In genomic region chrX:567891-568290, GRCh38 we compare ENCODE assay signal across 16 cellular contexts.
DNase-seq lines count a peak whose midpoint lies in the region; ATAC-seq and TF ChIP-seq lines count a peak whose summit lies in the region.
"Had no signal": no experiment of that assay in that cellular context is flagged by ENCODE, and none has a peak within 500 bp of the region (broad histone marks: within the 10 kb centered on the region; RNA-seq: fewer than 3 reads in every experiment).

No MANE protein-coding gene starts in this region.

- no peak overlapping the region for H3K4me3 Mint-ChIP-seq in activated CD4-positive, alpha-beta T cell treated with anti-CD3 and anti-CD28 coated beads, Interleukin-2, amount 10 ng/mL, durations not matched to agents 24 days and 14 days
- H3K4me3 Mint-ChIP-seq in HFFc6: no peak overlapping the region
- H3K4me3 Mint-ChIP-seq: B cell; CD8-positive, alpha-beta memory T cell; H9 had no signal

- ATAC-seq in lung (ENCODE audit: insufficient read depth, low FRiP score): no peak
- no peak for ATAC-seq in GM18909 (IDR thresholded peaks at IDR 0.05; ENCODE audit: poor library complexity, unreplicated experiment)

- intact Hi-C loops in activated CD4-positive, alpha-beta T cell treated with anti-CD3 and anti-CD28 coated beads, Interleukin-2, amount 10 ng/mL, durations not matched to agents 24 days and 14 days (cut with micrococcal nuclease): loop anchor here (5.0 kb wide), 1 partner anchor 504 kb away; no protein-coding TSS in a partner anchor

- H3K36me3 Mint-ChIP-seq in activated CD4-positive, alpha-beta T cell treated with anti-CD3 and anti-CD28 coated beads, Interleukin-2, amount 10 ng/mL, durations not matched to agents 24 days and 14 days (ENCODE audit: low read depth): no peaks in the 10 kb centered on the region
- H3K36me3 Mint-ChIP-seq in HFFc6 (ENCODE audit: low read depth): no peaks in the 10 kb centered on the region
- H3K36me3 Mint-ChIP-seq: CD4-positive, CD25-positive, alpha-beta regulatory T cell; CD8-positive, alpha-beta memory T cell had no signal

- WGBS in lung, 2 donors: 79 to 89% methylated on average over 8 of the region's 8 CpGs

- H3K36me3 ChIP-seq in lung (ENCODE audit: control insufficient read depth in 2 of 2, insufficient read depth in 2 of 2, low read length in 2 of 2): no peaks in the 10 kb centered on the region
- H3K36me3 ChIP-seq in BE2C: no peaks in the 10 kb centered on the region

- peaks cover 0 to 7% of the 10 kb centered on the region in 2 donors for H3K9me3 ChIP-seq in lung (ENCODE audit: control insufficient read depth in 2 of 2, insufficient read depth in 1 of 2, low read length in 1 of 2)
- no peaks in the 10 kb centered on the region for H3K9me3 ChIP-seq in BE2C

- no peaks in the 10 kb centered on the region for H3K27me3 Mint-ChIP-seq in activated CD4-positive, alpha-beta T cell treated with anti-CD3 and anti-CD28 coated beads, Interleukin-2, amount 10 ng/mL, durations not matched to agents 24 days and 14 days
- peaks cover 4% of the 10 kb centered on the region for H3K27me3 Mint-ChIP-seq in HFFc6 (ENCODE audit: insufficient read depth)
- H3K27me3 Mint-ChIP-seq: B cell; CD4-positive, CD25-positive, alpha-beta regulatory T cell; CD8-positive, alpha-beta memory T cell had no signal

- H3K4me1 Mint-ChIP-seq in activated CD4-positive, alpha-beta T cell treated with anti-CD3 and anti-CD28 coated beads, Interleukin-2, amount 10 ng/mL, durations not matched to agents 24 days and 14 days: no peaks in the 10 kb centered on the region
- H3K4me1 Mint-ChIP-seq in HFFc6 (ENCODE audit: low read depth): no peaks in the 10 kb centered on the region
- H3K4me1 Mint-ChIP-seq: B cell; CD4-positive, CD25-positive, alpha-beta regulatory T cell; CD8-positive, alpha-beta memory T cell; H9 had no signal

- H3K4me1 ChIP-seq in lung (ENCODE audit: control insufficient read depth in 2 of 2, insufficient read depth in 2 of 2, low read length in 2 of 2): no peaks in the 10 kb centered on the region
- no peaks in the 10 kb centered on the region for H3K4me1 ChIP-seq in BE2C

- peak; percentile 58 for DNase-seq in activated CD4-positive, alpha-beta T cell treated with anti-CD3 and anti-CD28 coated beads, Interleukin-2, amount 10 ng/mL, durations not matched to agents 24 days and 14 days
- DNase-seq in activated CD4-positive, alpha-beta T cell treated with anti-CD3 and anti-CD28 coated beads for 1 hour: no peak
- DNase-seq in KBM-7: peak; percentile 23
- DNase-seq in lung (ENCODE audit: low spot score): peak; percentile 13
- DNase-seq in BE2C: no peak
- no peak for DNase-seq in HFFc6
- DNase-seq: 8988T; C1 segment of cervical spinal cord; CD8-positive, alpha-beta memory T cell; COR-L47; DMS 273 treated with DMSO at 0.1 percent for 48 hours; GDM1; H9 had no signal

- H3K27ac ChIP-seq in lung (ENCODE audit: low read depth in 1 of 2, low read length in 1 of 2): no peak overlapping the region

- H3K27ac Mint-ChIP-seq in activated CD4-positive, alpha-beta T cell treated with anti-CD3 and anti-CD28 coated beads, Interleukin-2, amount 10 ng/mL, durations not matched to agents 24 days and 14 days: no peak overlapping the region
- no peak overlapping the region for H3K27ac Mint-ChIP-seq in HFFc6
- H3K27ac Mint-ChIP-seq: B cell; CD4-positive, CD25-positive, alpha-beta regulatory T cell; CD8-positive, alpha-beta memory T cell; H9 had no signal

- in situ Hi-C loops in KBM-7 (cut with MboI; ENCODE audit: low pct_unique_long_range_greater_than_20kb, low sequenced_read_pairs): no loop called here

- H3K27me3 ChIP-seq in lung (ENCODE audit: control insufficient read depth, insufficient read depth) (no peaks in the 10 kb centered on the region), BE2C (no peaks in the 10 kb centered on the region)

- peaks cover 20% of the 10 kb centered on the region for H3K9me3 Mint-ChIP-seq in activated CD4-positive, alpha-beta T cell treated with anti-CD3 and anti-CD28 coated beads, Interleukin-2, amount 10 ng/mL, durations not matched to agents 24 days and 14 days
- H3K9me3 Mint-ChIP-seq in HFFc6: peaks cover 7% of the 10 kb centered on the region

- no peak for TF ChIP-seq CTCF in lung (IDR thresholded peaks at IDR 0.05; ENCODE audit: control extremely low read depth, extremely low read depth)
- no peak for TF ChIP-seq CTCF in BE2C (IDR thresholded peaks at IDR 0.05; ENCODE audit: low read depth, low read length)
- no peak for TF ChIP-seq CTCF in HFFc6 (IDR thresholded peaks at IDR 0.05)

- H3K4me3 ChIP-seq in lung: no peak overlapping the region
- no peak overlapping the region for H3K4me3 ChIP-seq in BE2C (ENCODE audit: low read depth, low read length)

Comparison
In these comparisons a context has a peak if more than half of its experiments do, and no peak if none do; other contexts are left out.
1. DNase-seq: peak in activated CD4-positive, alpha-beta T cell treated with anti-CD3 and anti-CD28 coated beads, Interleukin-2, amount 10 ng/mL, durations not matched to agents 24 days and 14 days (single experiment), KBM-7 (single experiment) and lung (single experiment); none in activated CD4-positive, alpha-beta T cell treated with anti-CD3 and anti-CD28 coated beads for 1 hour (single experiment), BE2C (single experiment) and HFFc6 (single experiment).